In genomic region chr5:146744358-146744757, GRCh38 we compare ENCODE assay signal across 10 cellular contexts.
DNase-seq lines count a peak whose midpoint lies in the region; ATAC-seq and TF ChIP-seq lines count a peak whose summit lies in the region.
"Had no signal": no experiment of that assay in that cellular context is flagged by ENCODE, and none has a peak within 500 bp of the region (broad histone marks: within the 10 kb centered on the region; RNA-seq: fewer than 3 reads in every experiment).

No MANE protein-coding gene starts in this region.

- H3K4me3 Mint-ChIP-seq in H9 (no peak overlapping the region), glutamatergic neuron (ENCODE audit: unreplicated experiment) (peak overlapping the region; percentile 25)
- H3K4me3 Mint-ChIP-seq: activated T-cell treated with anti-CD3 and anti-CD28 coated beads, Interleukin-2, amount 50 U/mL, for 4 hours had no signal

- peaks cover 12% of the 10 kb centered on the region in 2 experiments for H3K9me3 Mint-ChIP-seq in H9
- H3K9me3 Mint-ChIP-seq in glutamatergic neuron (ENCODE audit: unreplicated experiment): no peaks in the 10 kb centered on the region

- no peak overlapping the region for H2BK20ac ChIP-seq in H9 (ENCODE audit: low read depth, low read length, poor library complexity, severe bottlenecking)

- peaks cover 4% of the 10 kb centered on the region; the same call in 1 of the 2 replicates for H3K4me1 ChIP-seq in H9 (ENCODE audit: insufficient read depth, low read length)
- H3K4me1 ChIP-seq in SK-N-SH (ENCODE audit: control insufficient read depth in 1 of 2, insufficient read depth in 2 of 2, low read depth in 1 of 2, low read length in 1 of 2): peaks cover 0 to 10% of the 10 kb centered on the region in 2 experiments; a peak in 2 of 4 replicates
- no peaks in the 10 kb centered on the region for H3K4me1 ChIP-seq in transverse colon
- H3K4me1 ChIP-seq: vagina had no signal

- peaks cover 8 to 14% (median 11%) of the 10 kb centered on the region in 3 experiments for H3K36me3 Mint-ChIP-seq in H9 (ENCODE audit: insufficient read depth in 1 of 3, low read depth in 3 of 3)
- H3K36me3 Mint-ChIP-seq in glutamatergic neuron (ENCODE audit: unreplicated experiment): no peaks in the 10 kb centered on the region

- no peak overlapping the region for H2BK120ac ChIP-seq in H9 (ENCODE audit: low read depth, low read length, poor library complexity, severe bottlenecking)

- no peaks in the 10 kb centered on the region for H3K79me2 ChIP-seq in H9 (ENCODE audit: insufficient read depth, low read length)
- H3K79me2 ChIP-seq in SK-N-SH (ENCODE audit: insufficient read depth): no peaks in the 10 kb centered on the region

- no peak for TF ChIP-seq POLR2A in transverse colon (IDR thresholded peaks at IDR 0.05)

- H3K36me3 ChIP-seq in SK-N-SH (replicated peaks in 1 of 2; ENCODE audit: control insufficient read depth in 1 of 2, insufficient read depth in 2 of 2, low read length in 1 of 2) (peaks cover 0 to 8% of the 10 kb centered on the region in 2 experiments), transverse colon (no peaks in the 10 kb centered on the region)
- H3K36me3 ChIP-seq: vagina had no signal

- TF ChIP-seq CTCF in H9 (conservative IDR thresholded peaks at IDR 0.05): no peak
- TF ChIP-seq CTCF in SK-N-SH (IDR thresholded peaks at IDR 0.05): no peak
- TF ChIP-seq CTCF in glutamatergic neuron (IDR thresholded peaks at IDR 0.05; ENCODE audit: partially characterized antibody, unreplicated experiment): no peak
- no peak for TF ChIP-seq CTCF in transverse colon (IDR thresholded peaks at IDR 0.05)

- H3K9me2 ChIP-seq in SK-N-SH: no peaks in the 10 kb centered on the region

- intact Hi-C loops in transverse colon (cut with DNase I; ENCODE audit: low total_unique reads): no loop called here

- H2AFZ ChIP-seq in H9 (ENCODE audit: low read length) (no peak overlapping the region), SK-N-SH (ENCODE audit: low read depth) (peak overlapping the region; percentile 80; the same call in 1 of the 2 replicates)

- H4K8ac ChIP-seq in H9 (replicated peaks; ENCODE audit: insufficient read length, low read depth, low read length): no peak overlapping the region

- no peaks in the 10 kb centered on the region for H3K23me2 ChIP-seq in H9 (ENCODE audit: insufficient read length, low read depth, low read length, poor library complexity, severe bottlenecking)

- no peak overlapping the region for H3T11ph ChIP-seq in H9 (ENCODE audit: low read length)

- peaks cover 8% of the 10 kb centered on the region for H3F3A ChIP-seq in SK-N-SH (replicated peaks; ENCODE audit: insufficient read depth)

- H3K56ac ChIP-seq in H9 (ENCODE audit: insufficient read length, low read depth, low read length): no peak overlapping the region

- no peak overlapping the region for H3K18ac ChIP-seq in H9 (ENCODE audit: insufficient read length, low read depth, low read length)

- no peak overlapping the region for H3K14ac ChIP-seq in H9 (ENCODE audit: insufficient read depth, low read length)

- H3K27ac Mint-ChIP-seq in H9 (peak overlapping the region; percentile 47 to 83 (median 54); a peak in 3 of 7 replicates), glutamatergic neuron (ENCODE audit: unreplicated experiment) (peak overlapping the region; percentile 71)

- DNase-seq in H9 (no peak), SK-N-SH (no peak), glutamatergic neuron (no peak), retina (peak; percentile 31), left lobe of liver (ENCODE audit: low spot score) (no peak), transverse colon (no peak)
- DNase-seq: activated T-cell treated with anti-CD3 and anti-CD28 coated beads, Interleukin-2, amount 50 U/mL, for 4 hours; MV-4-11 had no signal

- H3K9ac ChIP-seq in H9 (ENCODE audit: extremely low read depth, insufficient read length, low read length) (no peak overlapping the region), SK-N-SH (no peak overlapping the region)

- no peak overlapping the region for H2BK12ac ChIP-seq in H9 (ENCODE audit: insufficient read length, low read depth, low read length)

- no peak for ATAC-seq in left lobe of liver
- ATAC-seq in GM19467 (IDR thresholded peaks at IDR 0.05; ENCODE audit: unreplicated experiment): no peak
- ATAC-seq: activated T-cell treated with anti-CD3 and anti-CD28 coated beads, Interleukin-2, amount 50 U/mL, for 4 hours had no signal

- in situ Hi-C loops in transverse colon (cut with MboI; ENCODE audit: low pct_ligation_motif_present in 1 of 4, low pct_unique_long_range_greater_than_20kb in 1 of 4, low sequenced_read_pairs in 3 of 4): no loop called here

- H4K20me1 ChIP-seq in H9 (ENCODE audit: control insufficient read depth, insufficient read depth, insufficient read length) (no peaks in the 10 kb centered on the region), SK-N-SH (ENCODE audit: insufficient read depth) (no peaks in the 10 kb centered on the region)

- CTCF ChIA-PET in SK-N-SH (lab: Yijun Ruan, JAX): no interaction called here

- H3K4me1 Mint-ChIP-seq in H9 (peaks cover 12 to 19% of the 10 kb centered on the region in 2 experiments), glutamatergic neuron (ENCODE audit: low read depth, unreplicated experiment) (peaks cover 10% of the 10 kb centered on the region)

- H2AK5ac ChIP-seq in H9 (ENCODE audit: insufficient read length, low read length): no peak overlapping the region

- no peaks in the 10 kb centered on the region for H3K79me1 ChIP-seq in H9 (ENCODE audit: insufficient read depth, low read depth, low read length, poor library complexity, severe bottlenecking)

- no peaks in the 10 kb centered on the region for H3K27me3 ChIP-seq in H9 (ENCODE audit: insufficient read depth, low read length)
- no peaks in the 10 kb centered on the region for H3K27me3 ChIP-seq in SK-N-SH (ENCODE audit: insufficient read depth)
- H3K27me3 ChIP-seq in transverse colon: no peaks in the 10 kb centered on the region
- H3K27me3 ChIP-seq: vagina had no signal

- H3K27ac ChIP-seq in H9 (ENCODE audit: insufficient read length, low read depth, low read length): peak overlapping the region; percentile 71
- peak overlapping the region; percentile 64 to 69; a peak in 3 of 4 replicates for H3K27ac ChIP-seq in SK-N-SH (ENCODE audit: low read depth in 2 of 2, low read length in 1 of 2)
- H3K27ac ChIP-seq in transverse colon: no peak overlapping the region
- H3K27ac ChIP-seq: vagina had no signal

- TF ChIP-seq EP300 in SK-N-SH (IDR thresholded peaks at IDR 0.05; ENCODE audit: borderline replicate concordance in 1 of 2, low read depth in 1 of 2, low read length in 1 of 2) (peak in 1 of 2 experiments; percentile 41; a peak in 1 of 4 replicates), transverse colon (IDR thresholded peaks at IDR 0.05; ENCODE audit: low read depth) (no peak)

- no peak for TF ChIP-seq RAD21 in SK-N-SH (IDR thresholded peaks at IDR 0.05; ENCODE audit: low read length)

- H2BK5ac ChIP-seq in H9 (ENCODE audit: insufficient read length, low read length): no peak overlapping the region

- no peak overlapping the region for H3K4ac ChIP-seq in H9 (ENCODE audit: low read depth, low read length)

- no peaks in the 10 kb centered on the region for H3K27me3 Mint-ChIP-seq in H9 (ENCODE audit: low read depth)
- H3K27me3 Mint-ChIP-seq in glutamatergic neuron (ENCODE audit: unreplicated experiment): no peaks in the 10 kb centered on the region

- H3K4me3 ChIP-seq in SK-N-SH (ENCODE audit: low read depth in 2 of 2, low read length in 1 of 2): no peak overlapping the region; a peak in 1 of 4 replicates
- no peak overlapping the region for H3K4me3 ChIP-seq in transverse colon
- H3K4me3 ChIP-seq: vagina had no signal

- H3K23ac ChIP-seq in H9 (ENCODE audit: insufficient read length, low read depth, low read length): no peak overlapping the region

- H2BK15ac ChIP-seq in H9 (ENCODE audit: low read depth, low read length): no peak overlapping the region

- POLR2A ChIA-PET in SK-N-SH (lab: Yijun Ruan, JAX): no interaction called here

- H3K4me2 ChIP-seq in H9 (ENCODE audit: insufficient read depth, insufficient read length, low read length) (no peak overlapping the region), SK-N-SH (peak overlapping the region; percentile 59; the same call in 1 of the 2 replicates)

- H3K9me3 ChIP-seq in H9 (ENCODE audit: control insufficient read depth, low read depth, low read length): no peaks in the 10 kb centered on the region
- no peaks in the 10 kb centered on the region for H3K9me3 ChIP-seq in SK-N-SH
- H3K9me3 ChIP-seq in transverse colon: no peaks in the 10 kb centered on the region
- H3K9me3 ChIP-seq: vagina had no signal

- H4K5ac ChIP-seq in H9 (ENCODE audit: insufficient read length, low read depth, low read length): no peak overlapping the region

- H4K91ac ChIP-seq in H9 (ENCODE audit: insufficient read length, low read depth, low read length): no peak overlapping the region

TF ChIP-seq in SK-N-SH, 30 proteins besides CTCF, POLR2A, EP300 and RAD21 (continues in another document):
- TF ChIP-seq, protein P1, sequence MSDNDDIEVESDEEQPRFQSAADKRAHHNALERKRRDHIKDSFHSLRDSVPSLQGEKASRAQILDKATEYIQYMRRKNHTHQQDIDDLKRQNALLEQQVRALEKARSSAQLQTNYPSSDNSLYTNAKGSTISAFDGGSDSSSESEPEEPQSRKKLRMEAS (IDR thresholded peaks at IDR 0.05; ENCODE audit: low read depth): 0 out of 2 replicates have a peak, but pooled peaks have one; percentile 33
- TF ChIP-seq NFIC (IDR thresholded peaks at IDR 0.05; ENCODE audit: borderline replicate concordance) (peak; percentile 76), TEAD4 (IDR thresholded peaks at IDR 0.05; ENCODE audit: borderline replicate concordance, insufficient read depth) (peak; percentile 45; the same call in 1 of the 2 replicates), TCF12 (IDR thresholded peaks at IDR 0.05) (peak; percentile 50; the same call in 1 of the 2 replicates), JUND (IDR thresholded peaks at IDR 0.05) (peak; percentile 30; the same call in 1 of the 2 replicates)
- TF ChIP-seq, protein P2, sequence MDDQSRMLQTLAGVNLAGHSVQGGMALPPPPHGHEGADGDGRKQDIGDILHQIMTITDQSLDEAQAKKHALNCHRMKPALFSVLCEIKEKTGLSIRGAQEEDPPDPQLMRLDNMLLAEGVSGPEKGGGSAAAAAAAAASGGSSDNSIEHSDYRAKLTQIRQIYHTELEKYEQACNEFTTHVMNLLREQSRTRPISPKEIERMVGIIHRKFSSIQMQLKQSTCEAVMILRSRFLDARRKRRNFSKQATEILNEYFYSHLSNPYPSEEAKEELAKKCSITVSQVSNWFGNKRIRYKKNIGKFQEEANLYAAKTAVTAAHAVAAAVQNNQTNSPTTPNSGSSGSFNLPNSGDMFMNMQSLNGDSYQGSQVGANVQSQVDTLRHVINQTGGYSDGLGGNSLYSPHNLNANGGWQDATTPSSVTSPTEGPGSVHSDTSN (IDR thresholded peaks at IDR 0.05): peak; percentile 42
- TF ChIP-seq, protein P3, sequence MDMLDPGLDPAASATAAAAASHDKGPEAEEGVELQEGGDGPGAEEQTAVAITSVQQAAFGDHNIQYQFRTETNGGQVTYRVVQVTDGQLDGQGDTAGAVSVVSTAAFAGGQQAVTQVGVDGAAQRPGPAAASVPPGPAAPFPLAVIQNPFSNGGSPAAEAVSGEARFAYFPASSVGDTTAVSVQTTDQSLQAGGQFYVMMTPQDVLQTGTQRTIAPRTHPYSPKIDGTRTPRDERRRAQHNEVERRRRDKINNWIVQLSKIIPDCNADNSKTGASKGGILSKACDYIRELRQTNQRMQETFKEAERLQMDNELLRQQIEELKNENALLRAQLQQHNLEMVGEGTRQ (IDR thresholded peaks at IDR 0.05; ENCODE audit: borderline replicate concordance, low read depth, low read length): no peak

Comparison
In these comparisons a context has a peak if more than half of its experiments do, and no peak if none do; other contexts are left out.
1. H3K27ac ChIP-seq: peak in H9 (single experiment) and SK-N-SH (2 of 2); none in transverse colon (0 of 4).